ENCODE assay signal across 2 cellular contexts in the genomic region with DNA sequence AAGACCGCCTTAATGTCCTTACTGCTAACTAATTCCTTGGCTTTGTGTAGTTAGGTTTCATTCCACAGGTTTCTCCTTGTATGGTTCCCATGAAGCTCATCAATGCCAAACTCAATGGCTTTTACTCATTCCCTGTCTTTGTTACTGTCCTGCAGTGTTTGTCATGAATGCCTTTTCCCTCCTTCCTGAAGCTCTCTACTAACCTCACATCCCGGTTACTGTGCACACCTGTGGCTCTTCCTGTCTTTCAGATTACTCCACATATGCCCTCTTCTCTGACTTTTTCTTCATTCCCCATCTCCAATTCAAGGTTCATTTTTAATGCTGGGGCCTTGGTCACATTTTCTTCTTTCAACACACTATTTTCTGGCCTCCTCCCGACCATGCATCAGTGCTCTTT.
DNase-seq lines count a peak whose midpoint lies in the region; TF ChIP-seq lines count a peak whose summit lies in the region.
"Not testable (repeated sequence)": the region's sequence is repeated elsewhere in the genome, so short reads cannot be mapped to it uniquely, and the experiment has no call there.

No MANE protein-coding gene starts in this region.

- not testable (repeated sequence) for TF ChIP-seq CTCF in HEK293 (tag by site-specific recombination; IDR thresholded peaks at IDR 0.05); neural crest cell (conservative IDR thresholded peaks at IDR 0.05)

- H3K9me3 ChIP-seq in HEK293 (ENCODE audit: control insufficient read depth, insufficient read depth, low read depth, low read length): not testable (repeated sequence)

- CTCF ChIA-PET in HEK293 (lab: Yijun Ruan, JAX): interaction anchor here (0.6 kb wide), 1 partner anchor 257 kb away, joined by 3 read pairs; no protein-coding TSS in a partner anchor

- not testable (repeated sequence) for DNase-seq in neural crest cell (ENCODE audit: low read depth, low spot score)

- H3K4me1 ChIP-seq in HEK293 (ENCODE audit: control insufficient read depth, insufficient read depth, low read length): not testable (repeated sequence)

- POLR2A ChIA-PET in HEK293 (lab: Yijun Ruan, JAX): not testable (repeated sequence)

- H3K27ac ChIP-seq in HEK293 (ENCODE audit: extremely low read depth, low read depth, low read length): not testable (repeated sequence)

- H3K27ac Mint-ChIP-seq in neural crest cell (ENCODE audit: unreplicated experiment): peak overlapping the region; percentile 0

- not testable (repeated sequence) for H3K4me3 ChIP-seq in HEK293 (ENCODE audit: low read depth, low read length)

- H3K36me3 Mint-ChIP-seq in neural crest cell (ENCODE audit: low read depth): not testable (repeated sequence)

- H3K36me3 ChIP-seq in HEK293 (ENCODE audit: control insufficient read depth in 2 of 2, insufficient read depth in 1 of 2, low read length in 2 of 2): not testable (repeated sequence)

- H3K4me3 Mint-ChIP-seq in neural crest cell: not testable (repeated sequence)

- H3K27me3 Mint-ChIP-seq in neural crest cell (ENCODE audit: low read depth): not testable (repeated sequence)

- not testable (repeated sequence) for H3K9me3 Mint-ChIP-seq in neural crest cell

- H3K4me1 Mint-ChIP-seq in neural crest cell: peaks cover 18% of the 10 kb centered on the region

TF ChIP-seq in HEK293, 187 proteins besides CTCF, POLR2A, EP300 and RAD21:
- TF ChIP-seq SCRT1 (tag by site-specific recombination; IDR thresholded peaks at IDR 0.05; ENCODE audit: borderline replicate concordance): peak; percentile 50; the same call in 1 of the 2 replicates
- peak; percentile 76 for TF ChIP-seq SCRT2 (tag by site-specific recombination; IDR thresholded peaks at IDR 0.05)
